In the genomic region with DNA sequence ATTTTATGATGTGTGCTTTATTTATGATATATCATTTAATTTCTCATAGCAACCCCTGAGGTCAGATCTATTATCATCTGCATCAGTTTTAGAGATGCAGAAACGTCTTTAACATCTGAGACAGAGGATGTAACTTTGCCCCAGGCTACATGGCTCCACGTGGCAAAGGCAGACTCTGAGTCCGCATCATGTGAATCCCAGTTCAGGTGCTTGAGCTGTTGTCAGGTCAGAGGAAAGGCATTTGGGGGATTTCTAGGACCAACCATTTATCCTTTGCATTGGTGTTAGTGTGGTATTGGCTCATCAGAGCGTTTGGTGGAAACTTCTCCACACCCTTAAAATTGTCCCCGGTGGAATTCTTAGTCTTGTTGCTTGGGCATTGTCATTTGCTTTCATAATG, we compare ENCODE assay signal across 26 cellular contexts. TPM values are rescaled to one million over a fixed set of nuclear protein-coding genes. Genes with fewer than 3 reads are reported as not detected.
"Had no signal": no experiment of that assay in that cellular context is flagged by ENCODE, and none has a peak within 500 bp of the region (broad histone marks: within the 10 kb centered on the region; RNA-seq: fewer than 3 reads in every experiment).

No MANE protein-coding gene starts in this region.

- DNase-seq: kidney glomerular epithelial cell; left colon; left lung; lower lobe of right lung; midbrain; mucosa of descending colon; naive thymus-derived CD4-positive, alpha-beta T cell; pancreas; posterior cingulate gyrus; retina; right cardiac atrium; stimulated activated CD4-positive, alpha-beta T cell treated with anti-CD3 and anti-CD28 coated beads, Interleukin-12 subunit alpha, Interleukin-12 subunit beta, amount 100 ng/mL, for 4 hours; stimulated activated CD4-positive, alpha-beta T cell treated with anti-CD3 and anti-CD28 coated beads, Interleukin-15, amount 100 ng/mL, for 24 hours; stimulated activated CD4-positive, alpha-beta T cell treated with anti-CD3 and anti-CD28 coated beads, Interleukin-2, amount 100 ng/mL, for 24 hours; stimulated activated CD4-positive, alpha-beta T cell treated with anti-CD3 and anti-CD28 coated beads, Interleukin-4, amount 100 ng/mL, for 1 hour; stimulated activated naive B cell treated with anti-CD40 and anti-IgM and Interleukin-4, amounts not matched to agents 10 μg/mL and 1 μg/mL and 100 μg/mL, for 72 hours; stimulated activated naive CD8-positive, alpha-beta T cell treated with anti-CD3 and anti-CD28 coated beads, Interleukin-15, Interleukin-2, amounts not matched to agents 100 U/mL and 50 U/mL, for 24 hours; stomach; testis; thyroid gland; transverse colon; upper lobe of left lung had no signal

- H3K4me3 Mint-ChIP-seq: naive thymus-derived CD4-positive, alpha-beta T cell; natural killer cell treated with Interleukin-12 subunit alpha and Interleukin-12 subunit beta and Interleukin-15 and Interleukin-18, amount 100 ng/mL, for 72 hours; stimulated activated naive B cell treated with anti-CD40 and anti-IgM and Interleukin-4, amounts not matched to agents 10 μg/mL and 1 μg/mL and 100 μg/mL, for 72 hours had no signal

- H3K9me3 Mint-ChIP-seq: naive thymus-derived CD4-positive, alpha-beta T cell; natural killer cell treated with Interleukin-12 subunit alpha and Interleukin-12 subunit beta and Interleukin-15 and Interleukin-18, amount 100 ng/mL, for 72 hours; stimulated activated naive B cell treated with anti-CD40 and anti-IgM and Interleukin-4, amounts not matched to agents 10 μg/mL and 1 μg/mL and 100 μg/mL, for 72 hours had no signal

- ATAC-seq: left colon; left lung; lower lobe of right lung; mucosa of descending colon; naive thymus-derived CD4-positive, alpha-beta T cell; natural killer cell treated with Interleukin-12 subunit alpha and Interleukin-12 subunit beta and Interleukin-15 and Interleukin-18, amount 100 ng/mL, for 72 hours; pancreas; right cardiac atrium; sciatic nerve; stimulated activated naive B cell treated with anti-CD40 and anti-IgM and Interleukin-4, amounts not matched to agents 10 μg/mL and 1 μg/mL and 100 μg/mL, for 72 hours; stimulated activated naive CD8-positive, alpha-beta T cell treated with anti-CD3 and anti-CD28 coated beads, Interleukin-15, Interleukin-2, amounts not matched to agents 100 U/mL and 50 U/mL, for 24 hours had no signal

- H3K36me3 Mint-ChIP-seq: naive thymus-derived CD4-positive, alpha-beta T cell; natural killer cell treated with Interleukin-12 subunit alpha and Interleukin-12 subunit beta and Interleukin-15 and Interleukin-18, amount 100 ng/mL, for 72 hours; stimulated activated naive B cell treated with anti-CD40 and anti-IgM and Interleukin-4, amounts not matched to agents 10 μg/mL and 1 μg/mL and 100 μg/mL, for 72 hours had no signal

- H3K9me3 ChIP-seq: left lung, lower lobe of right lung, mucosa of descending colon, pancreas, prostate gland, stomach, testis, thyroid gland, transverse colon, upper lobe of left lung, vagina had no signal

- H3K27ac Mint-ChIP-seq: naive thymus-derived CD4-positive, alpha-beta T cell; natural killer cell treated with Interleukin-12 subunit alpha and Interleukin-12 subunit beta and Interleukin-15 and Interleukin-18, amount 100 ng/mL, for 72 hours; stimulated activated naive B cell treated with anti-CD40 and anti-IgM and Interleukin-4, amounts not matched to agents 10 μg/mL and 1 μg/mL and 100 μg/mL, for 72 hours had no signal

- H3K4me1 Mint-ChIP-seq: naive thymus-derived CD4-positive, alpha-beta T cell; stimulated activated naive B cell treated with anti-CD40 and anti-IgM and Interleukin-4, amounts not matched to agents 10 μg/mL and 1 μg/mL and 100 μg/mL, for 72 hours had no signal

RNA-seq across cellular contexts. Expression of a gene that starts 10.8 kb away (rescaled TPM):
- total RNA-seq: natural killer cell treated with Interleukin-12 subunit alpha and Interleukin-12 subunit beta and Interleukin-15 and Interleukin-18, amount 100 ng/mL, for 72 hours had no signal
